ENCODE assay signal across 8 cellular contexts in the genomic region with DNA sequence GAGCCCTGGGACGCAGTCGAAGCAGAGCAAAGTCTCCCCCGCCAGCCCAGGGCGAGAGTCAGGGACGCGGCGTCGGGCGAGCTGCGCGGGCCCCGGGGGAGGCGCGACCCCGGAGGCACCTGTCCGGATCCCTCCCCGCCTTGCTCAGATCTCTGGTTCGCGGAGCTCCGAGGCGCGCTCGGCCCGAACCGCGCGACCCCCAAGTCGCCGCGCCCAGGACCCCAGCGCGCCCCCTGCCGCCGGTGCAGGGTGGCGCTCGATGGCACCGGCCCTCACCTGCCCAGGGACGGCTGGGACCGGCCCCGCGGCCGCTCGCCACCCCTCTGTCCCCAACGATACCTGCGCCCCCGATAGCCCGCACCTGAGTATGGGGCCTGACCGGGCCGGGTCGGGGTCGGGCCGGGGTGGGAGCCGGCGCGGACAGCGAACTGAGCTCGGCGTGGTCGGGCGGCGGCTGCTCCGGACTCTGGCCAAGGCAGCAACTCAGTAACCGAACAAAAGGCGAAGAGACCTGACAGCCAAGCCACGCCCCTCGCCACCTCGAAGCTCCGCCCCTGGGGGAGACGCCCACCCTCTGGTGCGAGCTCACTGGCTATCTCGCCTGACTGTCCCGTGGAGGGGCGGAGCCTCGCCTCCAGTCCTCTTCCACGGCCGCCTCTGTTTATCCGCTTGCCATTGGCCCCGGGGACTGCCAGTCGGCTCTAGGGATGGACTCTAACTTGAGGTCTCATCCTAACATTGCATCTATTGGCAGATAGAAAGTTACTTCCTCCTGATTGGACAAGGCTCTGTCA. TPM values are rescaled to one million over a fixed set of nuclear protein-coding genes. Genes with fewer than 3 reads are reported as not detected.
DNase-seq lines count a peak whose midpoint lies in the region; ATAC-seq and TF ChIP-seq lines count a peak whose summit lies in the region.

A gene (minus strand): TSS at position 485 of the 794 bp plus-strand sequence. CDS start 14,857 bp downstream, outside the sequence.

- peaks cover 2 to 3% of the 10 kb centered on the region in 2 donors for H3K36me3 Mint-ChIP-seq in CD14-positive monocyte
- H3K36me3 Mint-ChIP-seq in activated T-helper 1 cell treated with anti-CD3 and anti-CD28 coated beads, Interleukin-12 subunit alpha, Interleukin-12 subunit beta, Interleukin-2, Interleukin-4 antibody, amounts not matched to agents 30 ng/mL and 10 ng/mL and 1 ng/mL, durations not matched to agents 14 hours and 24 hours and 36 hours (ENCODE audit: low read depth): no peaks in the 10 kb centered on the region

- H3K36me3 ChIP-seq in Peyer's patch: no peaks in the 10 kb centered on the region
- H3K36me3 ChIP-seq in esophagus muscularis mucosa: no peaks in the 10 kb centered on the region
- no peaks in the 10 kb centered on the region for H3K36me3 ChIP-seq in muscle layer of colon (ENCODE audit: insufficient read depth, low read length)

- TF ChIP-seq EP300 in esophagus muscularis mucosa (IDR thresholded peaks at IDR 0.05): no peak

- peak; percentile 98 for DNase-seq in CD14-positive monocyte (ENCODE audit: low spot score)
- DNase-seq in KG1 (lab: John Stamatoyannopoulos, UW): peak; percentile 96
- peak; percentile 91 to 100 (median 99) for DNase-seq in Peyer's patch
- peak; percentile 87 for DNase-seq in activated T-helper 1 cell treated with anti-CD3 and anti-CD28 coated beads, Interleukin-12 subunit alpha, Interleukin-12 subunit beta, Interleukin-2, Interleukin-4 antibody, amounts not matched to agents 30 ng/mL and 10 ng/mL and 1 ng/mL, durations not matched to agents 14 hours and 24 hours and 36 hours (ENCODE audit: low spot score)
- DNase-seq in esophagus muscularis mucosa (ENCODE audit: extremely low spot score): peak; percentile 99
- DNase-seq in stimulated activated CD8-positive, alpha-beta memory T cell treated with anti-CD3 and anti-CD28 coated beads, Interleukin-7, amount 100 ng/mL, for 1 hour (ENCODE audit: low read depth in 2 of 2): peak; percentile 65 to 66

- H3K9me3 Mint-ChIP-seq in CD14-positive monocyte: peaks cover 0 to 10% (median 0%) of the 10 kb centered on the region in 7 donors
- no peaks in the 10 kb centered on the region for H3K9me3 Mint-ChIP-seq in activated T-helper 1 cell treated with anti-CD3 and anti-CD28 coated beads, Interleukin-12 subunit alpha, Interleukin-12 subunit beta, Interleukin-2, Interleukin-4 antibody, amounts not matched to agents 30 ng/mL and 10 ng/mL and 1 ng/mL, durations not matched to agents 14 hours and 24 hours and 36 hours

- peaks cover 0 to 37% (median 12%) of the 10 kb centered on the region in 4 donors for H3K4me1 ChIP-seq in Peyer's patch
- H3K4me1 ChIP-seq in esophagus muscularis mucosa: peaks cover 43 to 53% (median 51%) of the 10 kb centered on the region in 4 donors
- H3K4me1 ChIP-seq in muscle layer of colon (ENCODE audit: insufficient read depth, low read length): no peaks in the 10 kb centered on the region

- WGBS in esophagus muscularis mucosa: 2% methylated on average over 25 of the region's 79 CpGs

- no peak within 1 kb of the TSS for H3K9ac ChIP-seq in muscle layer of colon (ENCODE audit: low read length)

- intact Hi-C loops in CD14-positive monocyte (cut with micrococcal nuclease) (no loop called here), esophagus muscularis mucosa (cut with DNase I) (no loop called here)
- intact Hi-C loops in activated T-helper 1 cell treated with anti-CD3 and anti-CD28 coated beads, Interleukin-12 subunit alpha, Interleukin-12 subunit beta, Interleukin-2, Interleukin-4 antibody, amounts not matched to agents 30 ng/mL and 10 ng/mL and 1 ng/mL, durations not matched to agents 14 hours and 24 hours and 36 hours (cut with micrococcal nuclease): loop anchor here (1.0 to 2.0 kb wide), 3 partner anchors 26 to 78 kb away; a partner anchor contains a TSS

- H3K4me1 Mint-ChIP-seq in CD14-positive monocyte: peaks cover 62% of the 10 kb centered on the region
- H3K4me1 Mint-ChIP-seq in activated T-helper 1 cell treated with anti-CD3 and anti-CD28 coated beads, Interleukin-12 subunit alpha, Interleukin-12 subunit beta, Interleukin-2, Interleukin-4 antibody, amounts not matched to agents 30 ng/mL and 10 ng/mL and 1 ng/mL, durations not matched to agents 14 hours and 24 hours and 36 hours (ENCODE audit: low read depth): peaks cover 11% of the 10 kb centered on the region

- TF ChIP-seq CTCF in CD14-positive monocyte (IDR thresholded peaks at IDR 0.05): peak; percentile 56
- TF ChIP-seq CTCF in Peyer's patch (IDR thresholded peaks at IDR 0.05): peak in 4 of 6 experiments; percentile 61 to 91 (median 84)
- peak; percentile 31 to 49 (median 42) for TF ChIP-seq CTCF in esophagus muscularis mucosa (IDR thresholded peaks at IDR 0.05)

- H3K27me3 ChIP-seq in Peyer's patch: no peaks in the 10 kb centered on the region
- peaks cover 5 to 51% (median 16%) of the 10 kb centered on the region in 4 donors for H3K27me3 ChIP-seq in esophagus muscularis mucosa
- peaks cover 13 to 23% of the 10 kb centered on the region in 2 donors for H3K27me3 ChIP-seq in muscle layer of colon (ENCODE audit: control insufficient read depth in 1 of 2, insufficient read depth in 2 of 2, low read length in 2 of 2)

- peak within 1 kb of the TSS; percentile 76 to 90 for H3K4me3 Mint-ChIP-seq in CD14-positive monocyte
- peak within 1 kb of the TSS; percentile 68 for H3K4me3 Mint-ChIP-seq in activated T-helper 1 cell treated with anti-CD3 and anti-CD28 coated beads, Interleukin-12 subunit alpha, Interleukin-12 subunit beta, Interleukin-2, Interleukin-4 antibody, amounts not matched to agents 30 ng/mL and 10 ng/mL and 1 ng/mL, durations not matched to agents 14 hours and 24 hours and 36 hours

- H3K27ac Mint-ChIP-seq in CD14-positive monocyte: peak within 1 kb of the TSS in 4 of 7 donors; percentile 6 to 82 (median 58)
- no peak within 1 kb of the TSS for H3K27ac Mint-ChIP-seq in activated T-helper 1 cell treated with anti-CD3 and anti-CD28 coated beads, Interleukin-12 subunit alpha, Interleukin-12 subunit beta, Interleukin-2, Interleukin-4 antibody, amounts not matched to agents 30 ng/mL and 10 ng/mL and 1 ng/mL, durations not matched to agents 14 hours and 24 hours and 36 hours

- peak within 1 kb of the TSS; percentile 59 to 90 (median 76) for H3K4me3 ChIP-seq in Peyer's patch
- H3K4me3 ChIP-seq in esophagus muscularis mucosa: peak within 1 kb of the TSS; percentile 55 to 69 (median 61)
- peak within 1 kb of the TSS; percentile 38 to 59 for H3K4me3 ChIP-seq in muscle layer of colon (ENCODE audit: low read depth in 1 of 2, low read length in 2 of 2)

- peak within 1 kb of the TSS; percentile 76 to 99 (median 96) for H3K27ac ChIP-seq in Peyer's patch
- H3K27ac ChIP-seq in esophagus muscularis mucosa (replicated peaks in 1 of 4): peak within 1 kb of the TSS; percentile 60 to 80 (median 66)
- H3K27ac ChIP-seq in muscle layer of colon (ENCODE audit: low read depth, low read length): peak within 1 kb of the TSS; percentile 3

- ATAC-seq in GM21367 (IDR thresholded peaks at IDR 0.05; ENCODE audit: unreplicated experiment): peak; percentile 60

- H3K9me3 ChIP-seq in Peyer's patch (no peaks in the 10 kb centered on the region), esophagus muscularis mucosa (no peaks in the 10 kb centered on the region), muscle layer of colon (ENCODE audit: low read length) (no peaks in the 10 kb centered on the region)

- peaks cover 22 to 40% (median 24%) of the 10 kb centered on the region in 3 donors for H3K27me3 Mint-ChIP-seq in CD14-positive monocyte (ENCODE audit: low read depth in 3 of 3)
- H3K27me3 Mint-ChIP-seq in activated T-helper 1 cell treated with anti-CD3 and anti-CD28 coated beads, Interleukin-12 subunit alpha, Interleukin-12 subunit beta, Interleukin-2, Interleukin-4 antibody, amounts not matched to agents 30 ng/mL and 10 ng/mL and 1 ng/mL, durations not matched to agents 14 hours and 24 hours and 36 hours (ENCODE audit: insufficient read depth): peaks cover 52% of the 10 kb centered on the region

- peak; percentile 99 to 100 for TF ChIP-seq POLR2A in Peyer's patch (IDR thresholded peaks at IDR 0.05)
- peak; percentile 83 for TF ChIP-seq POLR2A in esophagus muscularis mucosa (IDR thresholded peaks at IDR 0.05; ENCODE audit: low read depth)

RNA-seq across cellular contexts. Expression of the gene that starts here (rescaled TPM):
- polyA plus RNA-seq in CD14-positive monocyte: 10 to 100 TPM; 14.0 to 15.4 TPM
- total RNA-seq in Peyer's patch (100 to 1,000 TPM; 229 to 585 (median 505) TPM), esophagus muscularis mucosa (10 to 100 TPM; 24.5 to 56.6 (median 46.4) TPM)
- total RNA-seq in activated T-helper 1 cell treated with anti-CD3 and anti-CD28 coated beads, Interleukin-12 subunit alpha, Interleukin-12 subunit beta, Interleukin-2, Interleukin-4 antibody, amounts not matched to agents 30 ng/mL and 10 ng/mL and 1 ng/mL, durations not matched to agents 14 hours and 24 hours and 36 hours: 0.12 and 0.39 TPM in 2 replicates

Comparison
In these comparisons a context has a peak if more than half of its experiments do, and no peak if none do; other contexts are left out.
1. Peak in every context shown above with its lines: DNase-seq, ATAC-seq, H3K4me3 ChIP-seq and H3K27ac ChIP-seq.
2. RNA of the gene that starts here (total RNA-seq): 229 to 585 TPM in Peyer's patch and 24.5 to 56.6 TPM in esophagus muscularis mucosa; 0.12 to 0.39 TPM in activated T-helper 1 cell treated with anti-CD3 and anti-CD28 coated beads, Interleukin-12 subunit alpha, Interleukin-12 subunit beta, Interleukin-2, Interleukin-4 antibody, amounts not matched to agents 30 ng/mL and 10 ng/mL and 1 ng/mL, durations not matched to agents 14 hours and 24 hours and 36 hours; every median in the first group is over 10 times any median in the second.
3. Peak in DNase-seq in activated T-helper 1 cell treated with anti-CD3 and anti-CD28 coated beads, Interleukin-12 subunit alpha, Interleukin-12 subunit beta, Interleukin-2, Interleukin-4 antibody, amounts not matched to agents 30 ng/mL and 10 ng/mL and 1 ng/mL, durations not matched to agents 14 hours and 24 hours and 36 hours; RNA of the gene not detected or under 1 TPM.
4. H3K27ac ChIP-seq: peak in every context shown above with its lines; median percentile 96 in Peyer's patch; 66 in esophagus muscularis mucosa; 3 in muscle layer of colon.